3 cellular contexts compared by ENCODE assay signal in the genomic region with DNA sequence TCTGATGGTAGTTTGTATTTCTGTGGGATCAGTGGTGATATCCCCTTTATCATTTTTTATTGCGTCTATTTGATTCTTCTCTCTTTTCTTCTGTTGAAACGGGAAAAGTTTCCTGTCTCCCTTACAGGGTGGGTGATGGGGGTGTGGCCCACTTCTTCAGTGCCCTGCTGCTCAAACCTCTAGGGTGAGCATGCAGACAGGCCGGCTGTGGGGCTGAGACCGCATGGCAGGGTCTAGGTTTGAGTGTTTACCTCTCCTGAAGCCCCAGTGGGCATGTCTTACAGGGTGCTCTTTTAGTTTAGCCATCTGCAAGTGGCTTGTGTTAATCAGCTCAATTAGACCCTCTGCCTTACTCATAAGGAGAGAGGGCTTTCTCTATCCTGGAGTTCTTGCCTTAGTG.
"Had no signal": no experiment of that assay in that cellular context is flagged by ENCODE, and none has a peak within 500 bp of the region (broad histone marks: within the 10 kb centered on the region; RNA-seq: fewer than 3 reads in every experiment).

No MANE protein-coding gene starts in this region.

- ATAC-seq: GM12878 had no signal

- DNase-seq: GDM1, GF-D8 had no signal

- H3K4me3 ChIP-seq: GM12878 had no signal
